In the genomic region with DNA sequence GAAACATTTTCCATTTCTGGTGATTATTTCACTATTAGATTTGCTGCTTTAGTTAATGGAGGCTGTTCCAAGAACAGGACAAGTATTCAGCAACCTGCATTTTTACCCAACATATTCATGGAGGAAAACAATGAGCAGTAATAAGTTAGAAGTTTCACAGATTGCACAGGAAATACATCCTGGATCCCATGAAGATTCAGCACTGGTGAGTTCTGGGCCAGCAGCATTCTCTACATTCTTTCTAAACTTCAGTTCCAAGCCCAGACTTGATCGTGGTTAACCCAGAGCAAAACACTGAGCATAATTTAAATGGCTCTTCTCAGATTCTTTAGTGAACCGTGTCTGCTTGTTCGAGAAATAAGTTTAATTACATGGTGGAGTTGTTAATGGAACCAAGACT, we compare ENCODE assay signal across 13 cellular contexts. TPM values are rescaled to one million over a fixed set of nuclear protein-coding genes. Genes with fewer than 3 reads are reported as not detected.
DNase-seq lines count a peak whose midpoint lies in the region; ATAC-seq and TF ChIP-seq lines count a peak whose summit lies in the region.
"Had no signal": no experiment of that assay in that cellular context is flagged by ENCODE, and none has a peak within 500 bp of the region (broad histone marks: within the 10 kb centered on the region; RNA-seq: fewer than 3 reads in every experiment).

No MANE protein-coding gene starts in this region.

- peaks cover 23% of the 10 kb centered on the region for H3K27me3 ChIP-seq in H7 (ENCODE audit: control insufficient read depth, insufficient read depth, low read length)

- peaks cover 20% of the 10 kb centered on the region for H3K4me1 Mint-ChIP-seq in progenitor cell of endocrine pancreas (ENCODE audit: low read depth)

- H3K27me3 Mint-ChIP-seq in progenitor cell of endocrine pancreas, result peaks cover 16% of the 10 kb centered on the region

- H3K4me3 ChIP-seq in fibroblast of pulmonary artery (replicated peaks; ENCODE audit: low read depth, low read length) (no peak overlapping the region), H7 (ENCODE audit: insufficient read depth, low read depth, low read length) (no peak overlapping the region)
- H3K4me3 ChIP-seq: thoracic aorta had no signal

- ATAC-seq in SK-N-SH treated with all-trans-retinoic acid at 6 μM for 48 hours, result peak; percentile 38
- ATAC-seq: naive thymus-derived CD8-positive, alpha-beta T cell had no signal

- H3K36me3 ChIP-seq in H7 (replicated peaks; ENCODE audit: control insufficient read depth, insufficient read depth, low read length), result no peaks in the 10 kb centered on the region
- H3K36me3 ChIP-seq: thoracic aorta had no signal

- peak overlapping the region; percentile 51 for H3K27ac Mint-ChIP-seq in progenitor cell of endocrine pancreas
- H3K27ac Mint-ChIP-seq: activated naive CD8-positive, alpha-beta T cell treated with anti-CD3 and anti-CD28 coated beads for 36 hours had no signal

- DNase-seq in H4 (ENCODE audit: low spot score), result peak; percentile 67
- DNase-seq in fibroblast of pulmonary artery (ENCODE audit: low read depth), result peak; percentile 88
- DNase-seq in progenitor cell of endocrine pancreas (ENCODE audit: low spot score, unreplicated experiment), result no peak
- DNase-seq in T-helper 9 cell, result no peak
- no peak for DNase-seq in NCI-H82 (lab: John Stamatoyannopoulos, UW)
- DNase-seq in H7, result no peak
- DNase-seq in OCI-M2 (lab: John Stamatoyannopoulos, UW; ENCODE audit: unreplicated experiment), result no peak
- DNase-seq: activated CD4-positive, alpha-beta T cell treated with anti-CD3 and anti-CD28 coated beads for 1 hour; activated naive CD8-positive, alpha-beta T cell treated with anti-CD3 and anti-CD28 coated beads for 36 hours; naive thymus-derived CD8-positive, alpha-beta T cell; NCI-H1048 had no signal

- no peaks in the 10 kb centered on the region for H3K36me3 Mint-ChIP-seq in progenitor cell of endocrine pancreas (ENCODE audit: insufficient read depth)
- H3K36me3 Mint-ChIP-seq: activated naive CD8-positive, alpha-beta T cell treated with anti-CD3 and anti-CD28 coated beads for 36 hours; naive thymus-derived CD8-positive, alpha-beta T cell had no signal

- H3K9me3 Mint-ChIP-seq in progenitor cell of endocrine pancreas (ENCODE audit: low read depth), result no peaks in the 10 kb centered on the region
- H3K9me3 Mint-ChIP-seq: activated naive CD8-positive, alpha-beta T cell treated with anti-CD3 and anti-CD28 coated beads for 36 hours; naive thymus-derived CD8-positive, alpha-beta T cell had no signal

- H3K4me3 Mint-ChIP-seq in progenitor cell of endocrine pancreas (ENCODE audit: low read depth), result no peak overlapping the region
- H3K4me3 Mint-ChIP-seq: activated naive CD8-positive, alpha-beta T cell treated with anti-CD3 and anti-CD28 coated beads for 36 hours; naive thymus-derived CD8-positive, alpha-beta T cell had no signal

- TF ChIP-seq CTCF in fibroblast of pulmonary artery (IDR thresholded peaks at IDR 0.05; ENCODE audit: low read length, missing control alignments) (no peak), progenitor cell of endocrine pancreas (IDR thresholded peaks at IDR 0.05; ENCODE audit: unreplicated experiment) (no peak)

TF ChIP-seq in SK-N-SH treated with all-trans-retinoic acid at 6 μM for 48 hours, 23 proteins besides CTCF, POLR2A, EP300 and RAD21:
- TF ChIP-seq TCF4 (CRISPR knock-in tag; IDR thresholded peaks at IDR 0.05; ENCODE audit: borderline replicate concordance), result no peak
- no peak for TF ChIP-seq CSRNP3 (CRISPR knock-in tag; IDR thresholded peaks at IDR 0.05)
- TF ChIP-seq OSR1 (CRISPR knock-in tag; IDR thresholded peaks at IDR 0.05), result no peak
- TF ChIP-seq SNAI2 (CRISPR knock-in tag; IDR thresholded peaks at IDR 0.05), result no peak
- no peak for TF ChIP-seq BACH2 (CRISPR knock-in tag; IDR thresholded peaks at IDR 0.05; ENCODE audit: borderline replicate concordance)
- TF ChIP-seq ZFP3 (CRISPR knock-in tag; IDR thresholded peaks at IDR 0.05), result no peak
- TF ChIP-seq RARB (CRISPR knock-in tag; IDR thresholded peaks at IDR 0.05), result no peak
- TF ChIP-seq ARNTL (CRISPR knock-in tag; IDR thresholded peaks at IDR 0.05; ENCODE audit: borderline replicate concordance, low read depth), result no peak
- TF ChIP-seq TOX (CRISPR knock-in tag; IDR thresholded peaks at IDR 0.05; ENCODE audit: borderline replicate concordance), result no peak
- no peak for TF ChIP-seq PATZ1 (CRISPR knock-in tag; IDR thresholded peaks at IDR 0.05; ENCODE audit: borderline replicate concordance)
- no peak for TF ChIP-seq GLIS3 (CRISPR knock-in tag; IDR thresholded peaks at IDR 0.05)
TF ChIP-seq in SK-N-SH treated with all-trans-retinoic acid at 6 μM for 48 hours: peak in this region for 0.

RNA-seq across cellular contexts. Expression of gene FJX1, which starts 3.8 kb away (rescaled TPM):
- 11.3 and 14.5 TPM in 2 replicates for total RNA-seq in H4 (2014; rRNA removed; shearing (Covaris generic))
- 11.2 and 12.9 TPM in 2 replicates for total RNA-seq in progenitor cell of endocrine pancreas
- 20.6 TPM in 2 replicates for total RNA-seq in H7 (2014; rRNA removed; shearing (Covaris generic))
- total RNA-seq: naive thymus-derived CD8-positive, alpha-beta T cell had no signal

RNA-seq across cellular contexts. Expression of gene TRIM44, which starts 40.5 kb away (rescaled TPM):
- total RNA-seq in H4 (2014; rRNA removed; shearing (Covaris generic)), result 31.7 and 60.7 TPM in 2 replicates
- total RNA-seq in progenitor cell of endocrine pancreas, result 60.1 and 65.1 TPM in 2 replicates
- total RNA-seq in H7 (2014; rRNA removed; shearing (Covaris generic)), result 16.9 and 18.8 TPM in 2 replicates

Comparison
In these comparisons a context has a peak if more than half of its experiments do, and no peak if none do; other contexts are left out.
1. DNase-seq: peak in H4 (single experiment) and fibroblast of pulmonary artery (single experiment); none in progenitor cell of endocrine pancreas (single experiment), T-helper 9 cell (single experiment), NCI-H82 (single experiment), H7 (single experiment) and OCI-M2 (single experiment).